19 cellular contexts compared by ENCODE assay signal in the genomic region with DNA sequence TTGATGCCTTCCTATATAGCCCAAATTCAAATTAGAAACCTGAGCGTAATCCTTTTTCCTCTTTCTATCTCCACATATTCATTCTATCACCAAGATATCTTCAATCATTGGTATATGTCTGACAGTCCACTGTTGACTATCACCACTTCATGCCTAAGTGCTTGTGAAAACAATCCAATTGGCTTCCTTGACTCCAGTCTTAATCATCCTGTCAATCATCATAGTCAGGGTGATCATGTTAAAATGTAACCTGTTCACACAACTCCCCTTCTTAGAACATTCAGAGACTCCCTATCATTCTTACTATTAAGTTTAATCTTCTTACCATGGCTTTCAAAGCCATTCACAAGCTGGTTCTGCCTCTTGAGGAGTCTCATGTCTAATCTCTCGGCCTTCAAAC.
DNase-seq lines count a peak whose midpoint lies in the region; TF ChIP-seq lines count a peak whose summit lies in the region.
"Had no signal": no experiment of that assay in that cellular context is flagged by ENCODE, and none has a peak within 500 bp of the region (broad histone marks: within the 10 kb centered on the region; RNA-seq: fewer than 3 reads in every experiment).

No MANE protein-coding gene starts in this region.

- DNase-seq in DMS53 (lab: John Stamatoyannopoulos, UW) (peak; percentile 81), NCI-H524 treated with DMSO at 0.1 percent for 48 hours (lab: John Stamatoyannopoulos, UW) (peak; percentile 31), epithelial cell of esophagus (ENCODE audit: low read depth) (peak; percentile 37), renal cortical epithelial cell (ENCODE audit: low read depth) (peak; percentile 57), NCI-H146 (lab: John Stamatoyannopoulos, UW) (no peak)
- no peak for DNase-seq in activated T-cell treated with anti-CD3 and anti-CD28 coated beads, Interleukin-2, amount 50 U/mL, for 1 hour
- no peak for DNase-seq in stimulated activated CD4-positive, alpha-beta T cell treated with anti-CD3 and anti-CD28 coated beads, Interleukin-2, amount 100 ng/mL, for 24 hours
- DNase-seq: CD4-positive, alpha-beta T cell; COR-L47; DMS153; GDM1; MV-4-11; NCI-H1105 treated with DMSO at 0.1 percent for 48 hours; NCI-H1694; NCI-H2081 treated with DMSO at 0.1 percent for 48 hours; OCI-M1; SIG-M5; SK-N-SH had no signal

- no peak for TF ChIP-seq CTCF in epithelial cell of esophagus (IDR thresholded peaks at IDR 0.05; ENCODE audit: insufficient read depth, low read depth, low read length, missing control alignments)

- H3K4me3 ChIP-seq in epithelial cell of esophagus (ENCODE audit: low read length) = no peak overlapping the region
- H3K4me3 ChIP-seq: BLaER1 had no signal

Comparison
In these comparisons a context has a peak if more than half of its experiments do, and no peak if none do; other contexts are left out.
1. DNase-seq: peak in DMS53 (single experiment), NCI-H524 treated with DMSO at 0.1 percent for 48 hours (single experiment), epithelial cell of esophagus (single experiment) and renal cortical epithelial cell (single experiment); none in NCI-H146 (single experiment), activated T-cell treated with anti-CD3 and anti-CD28 coated beads, Interleukin-2, amount 50 U/mL, for 1 hour (single experiment) and stimulated activated CD4-positive, alpha-beta T cell treated with anti-CD3 and anti-CD28 coated beads, Interleukin-2, amount 100 ng/mL, for 24 hours (0 of 2).